ENCODE assay signal across 17 cellular contexts in the genomic region with DNA sequence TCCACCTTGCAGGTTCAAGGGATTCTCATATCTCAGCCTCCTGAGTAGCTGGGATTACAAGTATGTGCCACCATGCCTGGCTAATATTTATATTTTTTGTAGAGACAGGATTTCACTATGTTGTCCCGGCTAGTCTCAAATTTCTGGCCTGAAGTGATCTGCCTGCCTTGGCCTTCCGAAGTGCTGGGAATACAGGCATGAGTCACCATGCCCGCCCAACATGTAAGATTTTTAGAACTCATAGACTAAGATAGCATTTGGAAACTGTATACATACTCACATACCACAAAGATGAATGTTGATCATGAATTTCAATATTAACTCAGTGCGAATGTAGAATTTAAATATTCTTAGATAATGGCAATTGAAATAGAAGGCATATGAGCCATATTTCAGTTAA.
"Had no signal": no experiment of that assay in that cellular context is flagged by ENCODE, and none has a peak within 500 bp of the region (broad histone marks: within the 10 kb centered on the region; RNA-seq: fewer than 3 reads in every experiment).

No MANE protein-coding gene starts in this region.

- H3K4me3 Mint-ChIP-seq: activated CD4-positive, alpha-beta T cell treated with anti-CD3 and anti-CD28 coated beads for 36 hours; activated naive CD8-positive, alpha-beta T cell treated with anti-CD3 and anti-CD28 coated beads, Interleukin-2, amount 10 ng/mL, durations not matched to agents 7 days and 5 days; effector memory CD8-positive, alpha-beta T cell; natural killer cell treated with Interleukin-12 subunit alpha and Interleukin-12 subunit beta and Interleukin-15 and Interleukin-18, amount 100 ng/mL, for 72 hours; WTC11 had no signal

- H3K4me1 Mint-ChIP-seq: activated CD4-positive, alpha-beta T cell treated with anti-CD3 and anti-CD28 coated beads for 36 hours; activated naive CD8-positive, alpha-beta T cell treated with anti-CD3 and anti-CD28 coated beads, Interleukin-2, amount 10 ng/mL, durations not matched to agents 7 days and 5 days had no signal

- H3K27ac Mint-ChIP-seq: activated CD4-positive, alpha-beta T cell treated with anti-CD3 and anti-CD28 coated beads for 36 hours; activated naive CD8-positive, alpha-beta T cell treated with anti-CD3 and anti-CD28 coated beads, Interleukin-2, amount 10 ng/mL, durations not matched to agents 7 days and 5 days; activated T-helper 2 cell treated with anti-CD3 and anti-CD28 coated beads, Interferon-gamma antibody, Interleukin-2, Interleukin-4, amounts not matched to agents 10 μg/mL and 5 μg/mL and 100 μg/mL, durations not matched to agents 14 hours and 24 hours and 36 hours; effector memory CD8-positive, alpha-beta T cell; natural killer cell treated with Interleukin-12 subunit alpha and Interleukin-12 subunit beta and Interleukin-15 and Interleukin-18, amount 100 ng/mL, for 72 hours; WTC11 had no signal

- DNase-seq: activated CD4-positive, alpha-beta T cell treated with anti-CD3 and anti-CD28 coated beads for 36 hours; activated CD4-positive, alpha-beta T cell treated with anti-CD3 and anti-CD28 coated beads, Interleukin-2, amount 50 U/mL, for 48 hours; activated naive CD4-positive, alpha-beta T cell treated with Interleukin-2 at 50 U/mL for 16 hours; activated naive CD8-positive, alpha-beta T cell treated with anti-CD3 and anti-CD28 coated beads, Interleukin-2, amount 10 ng/mL, durations not matched to agents 7 days and 5 days; anterior cingulate cortex; dermis blood vessel endothelial cell; effector memory CD8-positive, alpha-beta T cell; head of caudate nucleus; kidney; nucleus accumbens; sigmoid colon; stimulated activated naive CD4-positive, alpha-beta T cell; T-helper 2 cell had no signal

- H3K27ac ChIP-seq: sigmoid colon had no signal

- H3K9me3 Mint-ChIP-seq: activated naive CD8-positive, alpha-beta T cell treated with anti-CD3 and anti-CD28 coated beads, Interleukin-2, amount 10 ng/mL, durations not matched to agents 7 days and 5 days; activated T-helper 2 cell treated with anti-CD3 and anti-CD28 coated beads, Interferon-gamma antibody, Interleukin-2, Interleukin-4, amounts not matched to agents 10 μg/mL and 5 μg/mL and 100 μg/mL, durations not matched to agents 14 hours and 24 hours and 36 hours; WTC11 had no signal

- H3K36me3 ChIP-seq: sigmoid colon had no signal

- H3K27me3 Mint-ChIP-seq: activated CD4-positive, alpha-beta T cell treated with anti-CD3 and anti-CD28 coated beads for 36 hours; activated naive CD8-positive, alpha-beta T cell treated with anti-CD3 and anti-CD28 coated beads, Interleukin-2, amount 10 ng/mL, durations not matched to agents 7 days and 5 days; effector memory CD8-positive, alpha-beta T cell; natural killer cell treated with Interleukin-12 subunit alpha and Interleukin-12 subunit beta and Interleukin-15 and Interleukin-18, amount 100 ng/mL, for 72 hours had no signal

- H3K4me3 ChIP-seq: lung, sigmoid colon had no signal

- H3K27me3 ChIP-seq: sigmoid colon had no signal

- H3K4me1 ChIP-seq: sigmoid colon had no signal

- H3K36me3 Mint-ChIP-seq: activated naive CD8-positive, alpha-beta T cell treated with anti-CD3 and anti-CD28 coated beads, Interleukin-2, amount 10 ng/mL, durations not matched to agents 7 days and 5 days; natural killer cell treated with Interleukin-12 subunit alpha and Interleukin-12 subunit beta and Interleukin-15 and Interleukin-18, amount 100 ng/mL, for 72 hours; WTC11 had no signal

- H3K9me3 ChIP-seq: sigmoid colon had no signal
